In the genomic region with DNA sequence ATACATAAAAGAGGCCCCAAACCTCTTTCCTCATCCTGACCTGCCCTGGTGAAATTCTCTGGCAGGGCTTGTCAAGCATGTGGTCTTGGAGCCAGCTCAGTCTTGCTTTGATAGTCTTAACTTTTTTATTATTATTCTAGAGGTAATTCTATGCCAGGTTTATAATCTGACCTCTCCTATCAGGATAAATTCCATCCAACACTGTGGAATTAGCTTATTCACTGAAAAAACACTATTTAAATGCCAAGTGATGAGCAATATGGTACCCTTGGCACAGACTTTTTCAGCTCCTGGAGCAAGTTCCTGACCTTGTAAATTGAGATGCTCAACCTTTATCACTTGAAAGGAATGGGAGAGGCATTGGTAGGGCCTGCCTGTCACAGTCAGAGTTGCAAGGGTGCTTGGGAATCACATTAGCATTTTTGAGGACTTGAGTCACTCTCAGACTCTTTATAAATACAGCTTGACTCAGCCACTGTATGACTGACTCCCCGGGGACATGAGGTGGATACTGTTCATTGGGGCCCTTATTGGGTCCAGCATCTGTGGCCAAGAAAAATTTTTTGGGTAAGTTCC, we compare ENCODE assay signal across 9 cellular contexts. TPM values are rescaled to one million over a fixed set of nuclear protein-coding genes. Genes with fewer than 3 reads are reported as not detected.
A peak's percentile ranks its signal among the peaks of the same experiment; 100 is the strongest.
DNase-seq lines count a peak whose midpoint lies in the region; ATAC-seq and TF ChIP-seq lines count a peak whose summit lies in the region.
"Had no signal": no experiment of that assay in that cellular context is flagged by ENCODE, and none has a peak within 500 bp of the region (broad histone marks: within the 10 kb centered on the region; RNA-seq: fewer than 3 reads in every experiment).

A gene with protein sequence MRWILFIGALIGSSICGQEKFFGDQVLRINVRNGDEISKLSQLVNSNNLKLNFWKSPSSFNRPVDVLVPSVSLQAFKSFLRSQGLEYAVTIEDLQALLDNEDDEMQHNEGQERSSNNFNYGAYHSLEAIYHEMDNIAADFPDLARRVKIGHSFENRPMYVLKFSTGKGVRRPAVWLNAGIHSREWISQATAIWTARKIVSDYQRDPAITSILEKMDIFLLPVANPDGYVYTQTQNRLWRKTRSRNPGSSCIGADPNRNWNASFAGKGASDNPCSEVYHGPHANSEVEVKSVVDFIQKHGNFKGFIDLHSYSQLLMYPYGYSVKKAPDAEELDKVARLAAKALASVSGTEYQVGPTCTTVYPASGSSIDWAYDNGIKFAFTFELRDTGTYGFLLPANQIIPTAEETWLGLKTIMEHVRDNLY (plus strand): TSS at position 480 of the 576 bp plus-strand sequence. CDS start 20 bp downstream, at position 500.

- TF ChIP-seq CTCF in AG04449 (IDR thresholded peaks at IDR 0.05; ENCODE audit: insufficient read depth, low read length, missing control alignments), result no peak
- no peak for TF ChIP-seq CTCF in ascending aorta (IDR thresholded peaks at IDR 0.05)
- TF ChIP-seq CTCF in lower leg skin (IDR thresholded peaks at IDR 0.05), result no peak
- TF ChIP-seq CTCF in dorsolateral prefrontal cortex (IDR thresholded peaks at IDR 0.05 in 54 of 56, conservative IDR thresholded peaks at IDR 0.05 in 2 of 56; ENCODE audit: low read depth in 1 of 56, partially characterized antibody in 56 of 56), result no peak

- 17 to 27% methylated on average over 1 of the region's 1 CpG for WGBS in lower leg skin, 2 donors

- H3K36me3 ChIP-seq in ascending aorta, result no peaks in the 10 kb centered on the region

- TF ChIP-seq POLR2A in lower leg skin (IDR thresholded peaks at IDR 0.05), result no peak

- H3K27me3 ChIP-seq in ascending aorta (no peaks in the 10 kb centered on the region), dorsolateral prefrontal cortex (no peaks in the 10 kb centered on the region)

- peaks cover 0 to 14% of the 10 kb centered on the region in 2 donors for H3K4me1 ChIP-seq in ascending aorta

- POLR2A ChIA-PET in AG04449 (lab: Yijun Ruan, JAX), result interaction anchor here (0.7 to 2.3 kb wide), 16 partner anchors 12 to 223 kb away, joined by 3 to 9 read pairs (median 4); partner anchors contain the start of genes KLHDC10, MEST and TMEM209

- CTCF ChIA-PET in AG04449 (lab: Yijun Ruan, JAX), result interaction anchor here (0.8 to 6.8 kb wide), 4 partner anchors 14 to 221 kb away, joined by 3 to 47 read pairs (median 3); no protein-coding TSS in a partner anchor

- peak within 1 kb of the TSS; percentile 78 to 79 for H3K27ac ChIP-seq in ascending aorta
- H3K27ac ChIP-seq in dorsolateral prefrontal cortex, result no peak within 1 kb of the TSS

- peak within 1 kb of the TSS; percentile 46 for H3K4me3 ChIP-seq in AG04449 (ENCODE audit: low read depth, low read length)
- no peak within 1 kb of the TSS for H3K4me3 ChIP-seq in ascending aorta
- H3K4me3 ChIP-seq in lower leg skin (ENCODE audit: low read depth, poor library complexity, severe bottlenecking), result no peak within 1 kb of the TSS
- H3K4me3 ChIP-seq in dorsolateral prefrontal cortex, result no peak within 1 kb of the TSS

- intact Hi-C loops in ascending aorta (cut with DNase I) (loop anchor here (1.0 to 10.0 kb wide), 2 partner anchors 62 to 149 kb away; partner anchors contain the start of gene CEP41), lower leg skin (cut with DNase I; ENCODE audit: low total_unique reads) (no loop called here), dorsolateral prefrontal cortex (cut with DNase I) (no loop called here)

- ATAC-seq in HG03378 (IDR thresholded peaks at IDR 0.05; ENCODE audit: unreplicated experiment) (peak; percentile 47), GM18858 (IDR thresholded peaks at IDR 0.05; ENCODE audit: unreplicated experiment) (no peak)

- DNase-seq in AG04449 (ENCODE audit: low read depth, low spot score) (peak; percentile 100), ascending aorta (ENCODE audit: low spot score in 2 of 2) (peak; percentile 16 to 88), lower leg skin (ENCODE audit: low spot score in 2 of 2) (peak in 1 of 2 donors; percentile 62), NCI-H748 treated with DMSO at 0.1 percent for 48 hours (lab: John Stamatoyannopoulos, UW) (no peak), dorsolateral prefrontal cortex (no peak)
- DNase-seq in stimulated activated CD4-positive, alpha-beta T cell treated with anti-CD3 and anti-CD28 coated beads, Interleukin-1b, Interleukin-23, amount 100 ng/mL, for 48 hours, result no peak
- DNase-seq: SIG-M5 had no signal

- no peaks in the 10 kb centered on the region for H3K9me3 ChIP-seq in ascending aorta

RNA-seq across cellular contexts. Expression of the gene that starts here (rescaled TPM):
- total RNA-seq in ascending aorta (not detected), lower leg skin (100 to 1,000 TPM in 1 of 4 donors, 10 to 100 TPM in 3; 44.4 to 107 (median 66.1) TPM), dorsolateral prefrontal cortex (1 to 10 TPM in 57 of 120 experiments, under 1 TPM in 59, not detected in 4; 0.26 to 3.2 (median 0.99) TPM)

Comparison
In these comparisons a context has a peak if more than half of its experiments do, and no peak if none do; other contexts are left out.
1. RNA of the gene that starts here (total RNA-seq): 44.4 to 107 TPM in lower leg skin; 0.26 to 3.2 TPM in dorsolateral prefrontal cortex and not detected in ascending aorta (single experiment); every median in the first group is over 10 times any median in the second.
2. Peak in DNase-seq and H3K27ac ChIP-seq in ascending aorta; RNA of the gene not detected or under 1 TPM.